ENCODE assay signal across 1 cellular context in the genomic region with DNA sequence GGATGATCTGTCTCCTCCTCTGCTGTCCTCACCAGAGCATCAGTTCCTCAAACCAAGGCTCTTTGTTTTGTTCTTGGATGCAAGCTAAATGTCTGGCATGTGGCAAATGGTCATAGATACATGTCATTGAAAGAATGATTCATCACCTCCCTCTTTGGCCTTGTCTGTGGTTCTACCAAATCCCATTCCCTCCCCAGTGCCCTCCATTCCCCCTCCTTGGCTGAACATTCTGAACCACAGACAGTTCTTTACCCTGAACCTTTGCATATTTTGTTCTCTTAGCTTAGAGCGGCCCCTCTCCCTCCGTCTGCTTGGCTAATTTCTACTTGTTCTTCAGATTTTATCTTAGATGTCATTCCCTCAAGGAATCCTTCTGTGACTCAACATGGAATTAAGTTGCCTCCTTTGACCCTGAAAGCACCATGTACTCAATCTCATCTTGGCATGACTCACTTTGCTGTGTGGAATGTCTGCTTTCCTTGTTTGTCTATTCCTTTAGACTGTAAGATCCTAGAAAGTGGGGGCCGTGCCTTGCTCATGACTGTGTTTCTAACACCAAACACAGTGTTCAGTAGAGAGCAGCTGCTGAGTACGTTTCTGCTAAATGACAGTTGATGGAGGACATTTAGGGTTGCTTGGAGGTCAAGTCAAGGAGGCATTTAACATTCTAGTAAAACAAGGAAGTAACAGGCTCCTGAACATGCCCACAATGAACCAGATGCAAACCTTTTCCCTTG.
TF ChIP-seq lines count a peak whose summit lies in the region.

No MANE protein-coding gene starts in this region.

TF ChIP-seq in GM23338, 12 proteins besides CTCF, POLR2A, EP300 and RAD21:
- TF ChIP-seq STAT1 (IDR thresholded peaks at IDR 0.05; ENCODE audit: unreplicated experiment) (no peak), NANOG (IDR thresholded peaks at IDR 0.05; ENCODE audit: borderline replicate concordance) (no peak), EZH2phosphoT487 (IDR thresholded peaks at IDR 0.05; ENCODE audit: unreplicated experiment) (no peak)
TF ChIP-seq in GM23338: peak in this region for 0.
